ENCODE assay signal across 9 cellular contexts in the genomic region with DNA sequence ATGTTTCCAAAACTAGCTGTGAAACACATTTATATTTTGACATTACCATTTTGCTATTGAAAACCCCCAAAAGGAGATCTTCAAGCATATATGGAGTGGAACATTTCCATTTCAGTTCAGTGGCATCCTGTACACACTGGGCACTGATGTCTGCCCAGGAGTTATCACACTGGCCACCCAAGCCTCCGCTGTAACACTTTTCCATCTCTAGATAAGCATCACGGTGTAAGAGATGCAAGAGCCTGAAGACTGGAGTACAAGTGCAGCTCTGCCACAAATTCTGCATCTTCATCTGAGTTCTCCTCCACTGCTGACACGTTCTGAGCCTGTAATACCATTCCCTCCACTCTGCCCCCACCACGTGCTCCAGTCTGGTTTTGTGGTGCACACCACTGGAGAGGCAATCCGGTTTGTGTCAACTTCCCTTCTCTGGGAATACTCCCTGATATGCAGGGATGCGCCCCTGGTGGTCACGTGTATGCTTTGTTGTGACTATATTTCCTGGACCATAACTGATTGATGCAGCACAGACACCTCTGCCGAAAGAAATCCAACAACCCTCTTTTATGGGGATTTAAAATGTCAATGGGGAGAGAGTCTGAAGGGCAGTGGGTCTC. TPM values are rescaled to one million over a fixed set of nuclear protein-coding genes. Genes with fewer than 3 reads are reported as not detected.
DNase-seq lines count a peak whose midpoint lies in the region; ATAC-seq and TF ChIP-seq lines count a peak whose summit lies in the region.
"Had no signal": no experiment of that assay in that cellular context is flagged by ENCODE, and none has a peak within 500 bp of the region (broad histone marks: within the 10 kb centered on the region; RNA-seq: fewer than 3 reads in every experiment).

No MANE protein-coding gene starts in this region.

- H3K27ac ChIP-seq in esophagus muscularis mucosa (replicated peaks in 1 of 4): no peak overlapping the region

- TF ChIP-seq EP300 in esophagus muscularis mucosa (IDR thresholded peaks at IDR 0.05): no peak

- no peak for TF ChIP-seq POLR2A in esophagus muscularis mucosa (IDR thresholded peaks at IDR 0.05; ENCODE audit: low read depth)

- TF ChIP-seq CTCF in epithelial cell of proximal tubule (conservative IDR thresholded peaks at IDR 0.05; ENCODE audit: low read depth, low read length) (peak; percentile 59), esophagus muscularis mucosa (IDR thresholded peaks at IDR 0.05) (no peak)

- no peak for ATAC-seq in GM21737 (IDR thresholded peaks at IDR 0.05; ENCODE audit: unreplicated experiment)

- no peaks in the 10 kb centered on the region for H3K36me3 ChIP-seq in esophagus muscularis mucosa

- H3K4me3 ChIP-seq in epithelial cell of proximal tubule (ENCODE audit: low read depth, low read length): no peak overlapping the region
- no peak overlapping the region for H3K4me3 ChIP-seq in esophagus muscularis mucosa

- peaks cover 13 to 46% (median 18%) of the 10 kb centered on the region in 4 donors for H3K4me1 ChIP-seq in esophagus muscularis mucosa

- WGBS in esophagus muscularis mucosa: 72% methylated on average over 8 of the region's 8 CpGs

- H3K27me3 ChIP-seq in esophagus muscularis mucosa: no peaks in the 10 kb centered on the region

- intact Hi-C loops in esophagus muscularis mucosa (cut with DNase I): no loop called here

- DNase-seq in NCI-H2227 (lab: John Stamatoyannopoulos, UW; ENCODE audit: unreplicated experiment) (peak; percentile 57), NCI-H2227 treated with DMSO at 0.1 percent for 48 hours (lab: John Stamatoyannopoulos, UW) (no peak), NCI-H460 (ENCODE audit: extremely low read depth, low read depth) (peak; percentile 19), epithelial cell of proximal tubule (ENCODE audit: low read depth) (no peak), renal cortical epithelial cell (ENCODE audit: low read depth) (peak; percentile 50), esophagus muscularis mucosa (ENCODE audit: extremely low spot score) (no peak), GM19240 (ENCODE audit: insufficient read length, low spot score) (no peak)
- DNase-seq: AML-193 had no signal

- no peaks in the 10 kb centered on the region for H3K9me3 ChIP-seq in esophagus muscularis mucosa

RNA-seq across cellular contexts. Expression of a gene that starts 12.7 kb away (rescaled TPM):
- total RNA-seq in NCI-H460 (2014; rRNA removed; shearing (Covaris generic)): 9.6 and 11.6 TPM in 2 replicates
- 8.6 and 13.0 TPM in 2 replicates for polyA plus RNA-seq in NCI-H460 (2014; cell fraction: nucleus; rRNA removed)
- total RNA-seq in epithelial cell of proximal tubule (34.9 and 42.8 TPM in 2 replicates), renal cortical epithelial cell (67.6 and 149 TPM in 2 replicates), esophagus muscularis mucosa (10 to 100 TPM; 14.5 to 25.3 (median 20.1) TPM)

Comparison
In these comparisons a context has a peak if more than half of its experiments do, and no peak if none do; other contexts are left out.
1. DNase-seq: peak in NCI-H2227 (single experiment), NCI-H460 (single experiment) and renal cortical epithelial cell (single experiment); none in NCI-H2227 treated with DMSO at 0.1 percent for 48 hours (single experiment), epithelial cell of proximal tubule (single experiment), esophagus muscularis mucosa (single experiment) and GM19240 (single experiment).